8 cellular contexts compared by ENCODE assay signal in the genomic region with DNA sequence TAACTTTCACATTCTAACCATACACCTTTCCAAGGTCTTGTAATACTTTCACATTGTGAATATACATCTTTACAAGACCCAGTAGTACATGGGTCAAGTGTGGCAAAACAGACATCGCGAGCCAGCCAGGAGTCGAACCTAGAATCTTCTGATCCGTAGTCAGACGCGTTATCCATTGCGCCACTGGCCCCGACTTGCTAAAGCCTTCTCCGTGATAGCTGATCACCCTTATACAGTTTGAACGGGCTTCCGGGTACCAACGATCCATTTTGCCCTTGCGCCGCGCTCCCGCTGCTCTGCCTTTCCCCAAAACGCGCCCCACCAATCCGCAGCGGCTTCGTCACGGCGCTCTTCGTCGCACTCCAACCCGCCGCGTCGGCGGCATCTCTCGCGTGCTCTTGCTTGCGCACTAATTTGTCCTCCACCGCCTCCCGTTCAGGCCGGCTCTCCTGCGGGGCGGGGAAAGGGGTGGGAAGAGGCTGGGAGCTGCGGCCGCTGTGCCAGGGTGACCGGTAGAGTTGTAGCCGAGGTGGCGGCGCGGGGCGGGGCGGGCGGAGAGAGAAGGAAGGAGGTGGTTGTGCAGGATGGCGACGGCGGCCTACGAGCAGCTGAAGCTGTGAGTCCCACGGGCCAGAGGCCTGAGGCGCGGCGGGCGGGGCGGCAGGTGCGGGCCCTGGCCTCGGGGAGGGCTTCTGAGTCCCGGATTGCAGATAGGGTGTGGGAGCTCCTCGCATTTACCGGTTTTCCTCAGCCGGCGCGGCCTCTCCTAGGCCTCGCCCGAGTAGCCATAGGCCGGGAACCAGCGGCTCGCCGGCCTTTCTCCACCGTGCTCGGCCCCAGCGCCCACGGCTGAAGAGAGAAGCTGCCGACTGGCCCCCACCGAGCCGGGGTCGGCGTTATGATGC. TPM values are rescaled to one million over a fixed set of nuclear protein-coding genes. Genes with fewer than 3 reads are reported as not detected.
DNase-seq lines count a peak whose midpoint lies in the region; ATAC-seq lines count a peak whose summit lies in the region.

A gene with protein sequence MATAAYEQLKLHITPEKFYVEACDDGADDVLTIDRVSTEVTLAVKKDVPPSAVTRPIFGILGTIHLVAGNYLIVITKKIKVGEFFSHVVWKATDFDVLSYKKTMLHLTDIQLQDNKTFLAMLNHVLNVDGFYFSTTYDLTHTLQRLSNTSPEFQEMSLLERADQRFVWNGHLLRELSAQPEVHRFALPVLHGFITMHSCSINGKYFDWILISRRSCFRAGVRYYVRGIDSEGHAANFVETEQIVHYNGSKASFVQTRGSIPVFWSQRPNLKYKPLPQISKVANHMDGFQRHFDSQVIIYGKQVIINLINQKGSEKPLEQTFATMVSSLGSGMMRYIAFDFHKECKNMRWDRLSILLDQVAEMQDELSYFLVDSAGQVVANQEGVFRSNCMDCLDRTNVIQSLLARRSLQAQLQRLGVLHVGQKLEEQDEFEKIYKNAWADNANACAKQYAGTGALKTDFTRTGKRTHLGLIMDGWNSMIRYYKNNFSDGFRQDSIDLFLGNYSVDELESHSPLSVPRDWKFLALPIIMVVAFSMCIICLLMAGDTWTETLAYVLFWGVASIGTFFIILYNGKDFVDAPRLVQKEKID (plus strand): TSS at position 515 of the 905 bp plus-strand sequence. CDS start 70 bp downstream, at position 585.

- peaks cover 0 to 10% of the 10 kb centered on the region in 2 donors for H3K27me3 Mint-ChIP-seq in effector memory CD8-positive, alpha-beta T cell

- DNase-seq in COLO668 (lab: John Stamatoyannopoulos, UW; ENCODE audit: unreplicated experiment) (peak; percentile 96), HT1080 (ENCODE audit: low read depth) (peak; percentile 99), NOMO-1 treated with DMSO at 0.1 percent for 48 hours (lab: John Stamatoyannopoulos, UW; ENCODE audit: unreplicated experiment) (peak; percentile 99), medulla oblongata (ENCODE audit: extremely low spot score) (peak; percentile 99)
- peak; percentile 91 for DNase-seq in activated CD8-positive, alpha-beta memory T cell treated with anti-CD3 and anti-CD28 coated beads for 4 hours (ENCODE audit: low read depth in 2 of 2)
- peak; percentile 93 to 97 (median 97) for DNase-seq in effector memory CD8-positive, alpha-beta T cell
- peak; percentile 91 for DNase-seq in stimulated activated CD8-positive, alpha-beta memory T cell treated with anti-CD3 and anti-CD28 coated beads, Interleukin-12 subunit alpha, Interleukin-12 subunit beta, amount 100 ng/mL, for 1 hour (ENCODE audit: low read depth)

- H3K9me3 Mint-ChIP-seq in effector memory CD8-positive, alpha-beta T cell, result no peaks in the 10 kb centered on the region

- peak; percentile 71 for ATAC-seq in GM21360 (IDR thresholded peaks at IDR 0.05; ENCODE audit: unreplicated experiment)
- peak; percentile 82 for ATAC-seq in effector memory CD8-positive, alpha-beta T cell (replicated peaks)

- H3K27ac Mint-ChIP-seq in effector memory CD8-positive, alpha-beta T cell, result peak within 1 kb of the TSS; percentile 99 to 100

- peaks cover 49% of the 10 kb centered on the region for H3K36me3 Mint-ChIP-seq in effector memory CD8-positive, alpha-beta T cell (ENCODE audit: insufficient read depth)

- H3K4me3 Mint-ChIP-seq in effector memory CD8-positive, alpha-beta T cell, result peak within 1 kb of the TSS; percentile 84 to 92

- peaks cover 46 to 50% of the 10 kb centered on the region in 2 donors for H3K4me1 Mint-ChIP-seq in effector memory CD8-positive, alpha-beta T cell (ENCODE audit: low read depth in 2 of 2)

RNA-seq across cellular contexts. Expression of the gene that starts here (rescaled TPM):
- total RNA-seq in HT1080 (2014; rRNA removed; shearing (Covaris generic)), result 29.5 and 33.1 TPM in 2 replicates
- polyA plus RNA-seq in HT1080 (2015; cell fraction: cytosol; rRNA removed), result 23.6 and 28.1 TPM in 2 replicates
- 55.2 and 59.8 TPM in 2 replicates for polyA plus RNA-seq in HT1080 (2015; cell fraction: nucleus; rRNA removed)

Comparison
In these comparisons a context has a peak if more than half of its experiments do, and no peak if none do; other contexts are left out.
1. Peak in every context shown above with its lines: DNase-seq and ATAC-seq.